ENCODE assay signal across 15 cellular contexts in the genomic region with DNA sequence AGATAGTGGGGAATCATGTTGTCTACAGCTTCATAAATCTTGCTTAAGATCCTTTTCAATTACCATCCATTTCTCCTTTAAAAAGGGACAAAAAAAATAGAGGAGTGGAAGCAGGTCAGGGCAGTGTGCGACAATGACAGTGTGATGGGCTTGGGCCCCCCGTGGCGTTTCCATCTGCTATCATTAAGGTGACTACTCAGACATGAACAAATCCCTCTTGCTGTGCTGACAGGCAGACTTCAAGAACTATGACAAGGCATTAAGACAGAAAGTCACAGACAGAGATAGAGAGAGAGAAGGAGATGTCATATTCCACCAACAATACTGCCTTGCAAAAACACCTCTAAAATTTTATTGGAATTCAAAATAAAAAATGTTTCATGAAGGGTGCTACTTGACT.
DNase-seq lines count a peak whose midpoint lies in the region; TF ChIP-seq lines count a peak whose summit lies in the region.
"Had no signal": no experiment of that assay in that cellular context is flagged by ENCODE, and none has a peak within 500 bp of the region (broad histone marks: within the 10 kb centered on the region; RNA-seq: fewer than 3 reads in every experiment).

No MANE protein-coding gene starts in this region.

- no peaks in the 10 kb centered on the region for H3K79me2 ChIP-seq in Loucy (ENCODE audit: insufficient read depth, low read length)

- no peaks in the 10 kb centered on the region for H3K27me3 ChIP-seq in Loucy (ENCODE audit: insufficient read depth, low read length, poor library complexity, severe bottlenecking)
- H3K27me3 ChIP-seq: tibial nerve had no signal

- no peaks in the 10 kb centered on the region for H3K4me1 ChIP-seq in Loucy (ENCODE audit: insufficient read depth, low read length, poor library complexity, severe bottlenecking)
- H3K4me1 ChIP-seq: heart left ventricle, prostate gland, SJCRH30, tibial nerve had no signal

- TF ChIP-seq CTCF in Loucy (conservative IDR thresholded peaks at IDR 0.05; ENCODE audit: low read length): no peak

- no peak overlapping the region for H3K4me3 ChIP-seq in Loucy (ENCODE audit: low read length, poor library complexity, severe bottlenecking)
- H3K4me3 ChIP-seq: heart left ventricle, prostate gland, SJCRH30, tibial nerve had no signal

- H3K9me3 ChIP-seq in Loucy (ENCODE audit: insufficient read depth, low read depth, low read length): no peaks in the 10 kb centered on the region
- H3K9me3 ChIP-seq: heart left ventricle, prostate gland, SJCRH30, tibial nerve had no signal

- H3K9ac ChIP-seq in Loucy (ENCODE audit: low read depth, low read length, poor library complexity, severe bottlenecking): no peak overlapping the region
- H3K9ac ChIP-seq: KMS-11 had no signal

- H3K36me3 ChIP-seq in Loucy (ENCODE audit: insufficient read depth, low read length): no peaks in the 10 kb centered on the region
- H3K36me3 ChIP-seq: heart left ventricle, prostate gland, SJCRH30, tibial nerve had no signal

- H3F3A ChIP-seq in Loucy (ENCODE audit: low read depth): no peaks in the 10 kb centered on the region

- no peaks in the 10 kb centered on the region for H4K20me1 ChIP-seq in Loucy (ENCODE audit: insufficient read depth, low read length, poor library complexity, severe bottlenecking)

- peak overlapping the region; percentile 24; the same call in 1 of the 2 replicates for H2AFZ ChIP-seq in Loucy (ENCODE audit: low read length)

- H3K9me2 ChIP-seq in Loucy (replicated peaks; ENCODE audit: low read depth, low read length): no peaks in the 10 kb centered on the region

- DNase-seq in DMS114 treated with DMSO at 0.1 percent for 48 hours (lab: John Stamatoyannopoulos, UW; ENCODE audit: unreplicated experiment): peak; percentile 94
- peak; percentile 76 for DNase-seq in NCI-H446 treated with DMSO at 0.1 percent for 48 hours (lab: John Stamatoyannopoulos, UW)
- DNase-seq in cerebellar nuclear complex (lab: John Stamatoyannopoulos, UW): peak; percentile 60 to 72
- no peak for DNase-seq in stimulated activated CD8-positive, alpha-beta memory T cell treated with anti-CD3 and anti-CD28 coated beads, Interleukin-4, amount 100 ng/mL, for 48 hours
- no peak for DNase-seq in amniotic stem cell (lab: John Stamatoyannopoulos, UW)
- no peak for DNase-seq in iPS-NIHi7 (ENCODE audit: extremely low spot score)
- DNase-seq in mesenteric fat pad (ENCODE audit: low spot score): no peak
- DNase-seq: GF-D8, GOT3 had no signal

- no peak overlapping the region for H3K4me2 ChIP-seq in Loucy (ENCODE audit: low read depth, low read length, poor library complexity, severe bottlenecking)
- H3K4me2 ChIP-seq: KMS-11 had no signal

Comparison
In these comparisons a context has a peak if more than half of its experiments do, and no peak if none do; other contexts are left out.
1. DNase-seq: peak in DMS114 treated with DMSO at 0.1 percent for 48 hours (single experiment), NCI-H446 treated with DMSO at 0.1 percent for 48 hours (single experiment) and cerebellar nuclear complex (2 of 2); none in stimulated activated CD8-positive, alpha-beta memory T cell treated with anti-CD3 and anti-CD28 coated beads, Interleukin-4, amount 100 ng/mL, for 48 hours (single experiment), amniotic stem cell (single experiment), iPS-NIHi7 (single experiment) and mesenteric fat pad (single experiment).